In the genomic region with DNA sequence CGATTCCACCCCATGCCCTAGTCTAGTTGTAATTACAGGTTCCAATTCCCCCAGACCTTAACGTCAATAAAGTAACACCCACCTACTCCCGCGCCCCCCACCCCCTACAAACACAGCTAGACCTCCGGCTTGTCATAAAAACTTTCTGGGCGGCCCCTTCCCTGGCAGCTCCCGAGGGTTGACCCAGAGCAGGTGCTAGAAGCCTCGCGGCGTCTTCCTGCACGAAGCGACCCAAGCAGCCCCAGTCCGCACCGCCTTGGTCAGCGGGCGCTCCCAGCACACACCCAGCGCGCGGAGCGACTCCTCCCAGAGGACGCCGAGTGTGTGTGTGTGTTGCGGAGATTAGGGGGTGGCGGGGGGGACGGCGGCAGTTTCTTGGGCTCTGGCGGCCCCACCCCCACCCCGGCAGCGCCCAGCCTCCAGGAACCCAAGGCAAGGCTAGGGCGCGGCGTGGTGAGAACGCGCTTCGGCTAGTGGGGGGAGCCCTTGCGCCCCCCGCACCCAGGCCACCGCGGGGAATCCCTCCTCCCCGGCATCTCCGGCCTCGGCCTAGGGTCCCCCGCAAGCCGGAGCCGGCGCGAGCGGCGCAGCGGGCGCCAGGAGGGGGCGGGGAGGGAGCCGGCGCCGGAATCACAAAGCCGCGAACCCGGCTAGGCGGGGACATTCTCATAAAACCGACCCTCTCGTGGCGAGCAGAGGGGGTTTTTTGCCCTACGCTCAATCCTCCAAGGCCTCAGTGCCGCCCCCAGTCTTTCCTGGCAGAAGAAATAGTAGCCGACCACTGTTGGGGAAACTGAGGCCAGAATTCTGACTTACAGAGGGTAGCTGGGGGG, we compare ENCODE assay signal across 8 cellular contexts. TPM values are rescaled to one million over a fixed set of nuclear protein-coding genes. Genes with fewer than 3 reads are reported as not detected.
DNase-seq lines count a peak whose midpoint lies in the region; ATAC-seq and TF ChIP-seq lines count a peak whose summit lies in the region.

No MANE protein-coding gene starts in this region.

- no peak for TF ChIP-seq EP300 in gastroesophageal sphincter (IDR thresholded peaks at IDR 0.05)

- H3F3A ChIP-seq in PC-3 (ENCODE audit: low read length, unreplicated experiment) = no peaks in the 10 kb centered on the region

- intact Hi-C loops in PC-3 (cut with micrococcal nuclease) = loop anchor here (10.0 kb wide), 1 partner anchor 61 kb away; no protein-coding TSS in a partner anchor

- TF ChIP-seq POLR2A in gastroesophageal sphincter (IDR thresholded peaks at IDR 0.05) = no peak

- CTCF ChIA-PET in PC-3 (lab: Charles Lee) = interaction anchor here (0.6 kb wide), 1 partner anchor 118 kb away, joined by 5 read pairs; no protein-coding TSS in a partner anchor

- H3K36me3 ChIP-seq in PC-3 (ENCODE audit: low read depth, low read length) (no peaks in the 10 kb centered on the region), gastroesophageal sphincter (no peaks in the 10 kb centered on the region)

- H3K4me2 ChIP-seq in PC-3 (ENCODE audit: low read length) = peak overlapping the region; percentile 94

- POLR2A ChIA-PET in PC-3 (lab: Charles Lee; ENCODE audit: unreplicated experiment) = no interaction called here

- H3K4me1 Mint-ChIP-seq in osteocyte (ENCODE audit: unreplicated experiment) = peaks cover 23% of the 10 kb centered on the region

- H3K27me3 ChIP-seq in PC-3 (ENCODE audit: low read length) (no peaks in the 10 kb centered on the region), gastroesophageal sphincter (peaks cover 85% of the 10 kb centered on the region)

- H3K9ac ChIP-seq in PC-3 (ENCODE audit: low read length) = peak overlapping the region; percentile 76

- no peaks in the 10 kb centered on the region for H4K20me1 ChIP-seq in PC-3 (ENCODE audit: low read length)

- H3K27ac ChIP-seq in PC-3 (ENCODE audit: low read length) (peak overlapping the region; percentile 37), gastroesophageal sphincter (peak overlapping the region in 3 of 4 donors; percentile 57 to 85 (median 81))

- no TSS peak for BruUV-seq in PC-3 (replicated peaks; lab: Mats Ljungman, UMichigan)

- H3K4me3 ChIP-seq in PC-3 (ENCODE audit: low read length) = peak overlapping the region; percentile 81
- peak overlapping the region; percentile 22 to 80 for H3K4me3 ChIP-seq in gastroesophageal sphincter

- peak overlapping the region; percentile 44 for H2AFZ ChIP-seq in PC-3 (ENCODE audit: low read length)

- TF ChIP-seq CTCF in PC-3 (conservative IDR thresholded peaks at IDR 0.05; ENCODE audit: low read depth, low read length) (no peak), gastroesophageal sphincter (IDR thresholded peaks at IDR 0.05) (no peak), osteocyte (IDR thresholded peaks at IDR 0.05) (no peak)

- DNase-seq in ELF-1 (ENCODE audit: low read depth, low spot score) = peak; percentile 63
- DNase-seq in PC-3 = peak; percentile 51
- DNase-seq in osteocyte (ENCODE audit: extremely low spot score, unreplicated experiment) = peak; percentile 77
- DNase-seq in D341Med (ENCODE audit: low spot score) = no peak
- no peak for DNase-seq in NCI-H446 (lab: John Stamatoyannopoulos, UW)
- no peak for DNase-seq in NCI-H446 treated with DMSO at 0.1 percent for 48 hours (lab: John Stamatoyannopoulos, UW)

- H3K9me3 ChIP-seq in PC-3 (ENCODE audit: low read length) = no peaks in the 10 kb centered on the region
- H3K9me3 ChIP-seq in gastroesophageal sphincter = no peaks in the 10 kb centered on the region

- H3K79me2 ChIP-seq in PC-3 (ENCODE audit: low read length) = peaks cover 64% of the 10 kb centered on the region

- no peaks in the 10 kb centered on the region for H3K36me3 Mint-ChIP-seq in osteocyte (ENCODE audit: unreplicated experiment)

- no peak overlapping the region for H3K27ac Mint-ChIP-seq in osteocyte (ENCODE audit: unreplicated experiment)

- peak; percentile 10 for ATAC-seq in PC-3
- ATAC-seq in gastroesophageal sphincter = no peak
- no peak for ATAC-seq in HG03196 (IDR thresholded peaks at IDR 0.05; ENCODE audit: unreplicated experiment)

- H3K9me2 ChIP-seq in PC-3 (replicated peaks; ENCODE audit: low read length) = no peaks in the 10 kb centered on the region

- H3K4me1 ChIP-seq in PC-3 (ENCODE audit: insufficient read depth, low read length) (peaks cover 16% of the 10 kb centered on the region), gastroesophageal sphincter (peaks cover 0 to 81% (median 16%) of the 10 kb centered on the region in 3 donors)

- H3K27me3 Mint-ChIP-seq in osteocyte (ENCODE audit: unreplicated experiment) = peaks cover 65% of the 10 kb centered on the region

- WGBS in gastroesophageal sphincter (ENCODE audit: low coverage in 1 of 2), 2 donors = 0% methylated on average over 1 to 3 of the region's 65 CpGs

- peak overlapping the region; percentile 84 for H3K4me3 Mint-ChIP-seq in osteocyte (ENCODE audit: unreplicated experiment)

- no peaks in the 10 kb centered on the region for H3K9me3 Mint-ChIP-seq in osteocyte (ENCODE audit: unreplicated experiment)

RNA-seq across cellular contexts. Expression of gene PCDH1, which starts 2.2 kb away (rescaled TPM):
- 53.0 and 55.8 TPM in 2 replicates for total RNA-seq in PC-3 (2014; rRNA removed)
- 10 to 100 TPM; 23.0 to 52.8 (median 30.9) TPM for total RNA-seq in gastroesophageal sphincter
- 6.3 and 7.3 TPM in 2 replicates for total RNA-seq in osteocyte

RNA-seq across cellular contexts. Expression of gene DELE1, which starts 47.7 kb away (rescaled TPM):
- total RNA-seq in PC-3 (2014; rRNA removed) = 46.6 and 58.9 TPM in 2 replicates
- total RNA-seq in gastroesophageal sphincter = 10 to 100 TPM; 38.8 to 92.3 (median 62.5) TPM
- 60.2 and 64.1 TPM in 2 replicates for total RNA-seq in osteocyte

Comparison
In these comparisons a context has a peak if more than half of its experiments do, and no peak if none do; other contexts are left out.
1. DNase-seq: peak in ELF-1 (single experiment), PC-3 (single experiment) and osteocyte (single experiment); none in D341Med (single experiment), NCI-H446 (0 of 2) and NCI-H446 treated with DMSO at 0.1 percent for 48 hours (single experiment).